In genomic region chr6:7343546-7344475, GRCh38 we compare ENCODE assay signal across 31 cellular contexts. TPM values are rescaled to one million over a fixed set of nuclear protein-coding genes. Genes with fewer than 3 reads are reported as not detected.
A peak's percentile ranks its signal among the peaks of the same experiment; 100 is the strongest.
DNase-seq lines count a peak whose midpoint lies in the region; ATAC-seq, FAIRE-seq and TF ChIP-seq lines count a peak whose summit lies in the region.
"Had no signal": no experiment of that assay in that cellular context is flagged by ENCODE, and none has a peak within 500 bp of the region (broad histone marks: within the 10 kb centered on the region; RNA-seq: fewer than 3 reads in every experiment).

No MANE protein-coding gene starts in this region.

- H3K4me1 ChIP-seq in kidney (ENCODE audit: control insufficient read depth in 1 of 2, insufficient read depth in 1 of 2, low read depth in 1 of 2, low read length in 2 of 2) (no peaks in the 10 kb centered on the region), PC-3 (ENCODE audit: insufficient read depth, low read length) (peaks cover 24% of the 10 kb centered on the region)
- H3K4me1 ChIP-seq: gastroesophageal sphincter, suprapubic skin, upper lobe of right lung had no signal

- H3K79me2 ChIP-seq in PC-3 (ENCODE audit: low read length): no peaks in the 10 kb centered on the region

- no peak overlapping the region for H3K4me3 ChIP-seq in kidney (ENCODE audit: low read length in 2 of 2)
- H3K4me3 ChIP-seq in PC-3 (ENCODE audit: low read length): no peak overlapping the region
- H3K4me3 ChIP-seq: gastroesophageal sphincter, suprapubic skin, upper lobe of right lung had no signal

- H3K9ac ChIP-seq in kidney (ENCODE audit: low read length in 2 of 2) (no peak overlapping the region), PC-3 (ENCODE audit: low read length) (no peak overlapping the region)

- H3K9me3 Mint-ChIP-seq in activated naive CD8-positive, alpha-beta T cell (ENCODE audit: low read depth): no peaks in the 10 kb centered on the region
- no peaks in the 10 kb centered on the region for H3K9me3 Mint-ChIP-seq in activated naive CD8-positive, alpha-beta T cell treated with anti-CD3 and anti-CD28 coated beads, Interleukin-2, amount 50 U/mL, for 24 hours
- H3K9me3 Mint-ChIP-seq: activated CD4-positive, alpha-beta memory T cell treated with anti-CD3 and anti-CD28 coated beads for 36 hours; CD4-positive, alpha-beta memory T cell; stimulated activated naive B cell treated with anti-CD40 and anti-IgM and Interleukin-4, amounts not matched to agents 10 μg/mL and 1 μg/mL and 100 μg/mL, for 72 hours had no signal

- H3K27me3 ChIP-seq in PC-3 (ENCODE audit: low read length): no peaks in the 10 kb centered on the region
- H3K27me3 ChIP-seq: upper lobe of right lung had no signal

- no peak overlapping the region for H3K4me2 ChIP-seq in PC-3 (ENCODE audit: low read length)

- ATAC-seq in activated naive CD8-positive, alpha-beta T cell treated with anti-CD3 and anti-CD28 coated beads, Interleukin-2, amount 50 U/mL, for 24 hours: no peak
- ATAC-seq in PC-3 (no peak), SK-N-SH treated with all-trans-retinoic acid at 6 μM for 48 hours (no peak)
- ATAC-seq: gastroesophageal sphincter; stimulated activated naive B cell treated with anti-CD40 and anti-IgM and Interleukin-4, amounts not matched to agents 10 μg/mL and 1 μg/mL and 100 μg/mL, for 72 hours; upper lobe of right lung had no signal

- no peak overlapping the region for H3K27ac ChIP-seq in kidney (ENCODE audit: low read depth in 2 of 2, low read length in 2 of 2)
- no peak overlapping the region for H3K27ac ChIP-seq in PC-3 (ENCODE audit: low read length)
- H3K27ac ChIP-seq: gastroesophageal sphincter, HL-60, suprapubic skin, upper lobe of right lung had no signal

- peaks cover 5% of the 10 kb centered on the region for H3K27me3 Mint-ChIP-seq in activated naive CD8-positive, alpha-beta T cell
- no peaks in the 10 kb centered on the region for H3K27me3 Mint-ChIP-seq in activated naive CD8-positive, alpha-beta T cell treated with anti-CD3 and anti-CD28 coated beads, Interleukin-2, amount 50 U/mL, for 24 hours

- peak overlapping the region; percentile 18 for H3K27ac Mint-ChIP-seq in activated naive CD8-positive, alpha-beta T cell
- no peak overlapping the region for H3K27ac Mint-ChIP-seq in activated naive CD8-positive, alpha-beta T cell treated with anti-CD3 and anti-CD28 coated beads, Interleukin-2, amount 50 U/mL, for 24 hours
- H3K27ac Mint-ChIP-seq: activated CD4-positive, alpha-beta memory T cell treated with anti-CD3 and anti-CD28 coated beads for 36 hours; brain; CD4-positive, alpha-beta memory T cell; nephron progenitor cell; stimulated activated naive B cell treated with anti-CD40 and anti-IgM and Interleukin-4, amounts not matched to agents 10 μg/mL and 1 μg/mL and 100 μg/mL, for 72 hours had no signal

- H3K9me3 ChIP-seq in kidney (ENCODE audit: control insufficient read depth in 1 of 2, low read length in 2 of 2): no peaks in the 10 kb centered on the region
- no peaks in the 10 kb centered on the region for H3K9me3 ChIP-seq in PC-3 (ENCODE audit: low read length)
- H3K9me3 ChIP-seq: gastroesophageal sphincter, suprapubic skin, upper lobe of right lung had no signal

- BruUV-seq in PC-3 (replicated peaks; lab: Mats Ljungman, UMichigan): no TSS peak

- H3K4me3 Mint-ChIP-seq in activated naive CD8-positive, alpha-beta T cell: peak overlapping the region; percentile 22
- no peak overlapping the region for H3K4me3 Mint-ChIP-seq in activated naive CD8-positive, alpha-beta T cell treated with anti-CD3 and anti-CD28 coated beads, Interleukin-2, amount 50 U/mL, for 24 hours
- H3K4me3 Mint-ChIP-seq: activated CD4-positive, alpha-beta memory T cell treated with anti-CD3 and anti-CD28 coated beads for 36 hours; brain; nephron progenitor cell; stimulated activated naive B cell treated with anti-CD40 and anti-IgM and Interleukin-4, amounts not matched to agents 10 μg/mL and 1 μg/mL and 100 μg/mL, for 72 hours had no signal

- TF ChIP-seq CTCF in kidney (IDR thresholded peaks at IDR 0.05; ENCODE audit: borderline replicate concordance, extremely low read depth, insufficient read depth) (no peak), PC-3 (conservative IDR thresholded peaks at IDR 0.05; ENCODE audit: low read depth, low read length) (no peak)

- intact Hi-C loops in kidney (cut with DNase I) (no loop called here), PC-3 (cut with micrococcal nuclease) (no loop called here)

- H3K4me1 Mint-ChIP-seq in activated naive CD8-positive, alpha-beta T cell (ENCODE audit: low read depth): peaks cover 12% of the 10 kb centered on the region
- peaks cover 5% of the 10 kb centered on the region for H3K4me1 Mint-ChIP-seq in activated naive CD8-positive, alpha-beta T cell treated with anti-CD3 and anti-CD28 coated beads, Interleukin-2, amount 50 U/mL, for 24 hours
- H3K4me1 Mint-ChIP-seq: brain; CD4-positive, alpha-beta memory T cell; nephron progenitor cell had no signal

- H3K9me2 ChIP-seq in PC-3 (replicated peaks; ENCODE audit: low read length): no peaks in the 10 kb centered on the region

- FAIRE-seq in kidney (lab: Jason Lieb, UNC): no peak
- FAIRE-seq: A204.1, GM12892 had no signal

- H3K36me3 ChIP-seq in kidney (ENCODE audit: control insufficient read depth in 1 of 2, insufficient read depth in 2 of 2, low read length in 2 of 2) (no peaks in the 10 kb centered on the region), PC-3 (ENCODE audit: low read depth, low read length) (no peaks in the 10 kb centered on the region)
- H3K36me3 ChIP-seq: gastroesophageal sphincter, suprapubic skin, upper lobe of right lung had no signal

- no peaks in the 10 kb centered on the region for H4K20me1 ChIP-seq in PC-3 (ENCODE audit: low read length)

- no peak overlapping the region for H2AFZ ChIP-seq in PC-3 (ENCODE audit: low read length)

- POLR2A ChIA-PET in PC-3 (lab: Charles Lee; ENCODE audit: unreplicated experiment): no interaction called here

- H3F3A ChIP-seq in PC-3 (ENCODE audit: low read length, unreplicated experiment): no peaks in the 10 kb centered on the region

- no peak for DNase-seq in activated naive CD8-positive, alpha-beta T cell treated with anti-CD3 and anti-CD28 coated beads, Interleukin-2, amount 50 U/mL, for 24 hours
- DNase-seq in HT-29 (ENCODE audit: low spot score): peak; percentile 11
- peak; percentile 27 to 28 for DNase-seq in SHP77 (lab: John Stamatoyannopoulos, UW)
- peak; percentile 64 for DNase-seq in kidney
- no peak for DNase-seq in PC-3
- DNase-seq in cerebellar cortex (ENCODE audit: low spot score): no peak
- DNase-seq: activated CD4-positive, alpha-beta memory T cell treated with anti-CD3 and anti-CD28 coated beads for 36 hours; activated CD4-positive, alpha-beta T cell treated with anti-CD3 and anti-CD28 coated beads for 1 hour; activated CD8-positive, alpha-beta memory T cell treated with anti-CD3 and anti-CD28 coated beads, Interleukin-2, amount 50 U/mL, for 4 hours; activated naive CD4-positive, alpha-beta T cell treated with Interleukin-2 at 50 U/mL for 16 hours; CD4-positive, alpha-beta memory T cell; H7; Kasumi-1; NCI-H1436 treated with DMSO at 0.1 percent for 48 hours; nephron progenitor cell; stimulated activated naive B cell treated with anti-CD40 and anti-IgM and Interleukin-4, amounts not matched to agents 10 μg/mL and 1 μg/mL and 100 μg/mL, for 72 hours; T-helper 2 cell; upper lobe of right lung had no signal

- no peaks in the 10 kb centered on the region for H3K36me3 Mint-ChIP-seq in activated naive CD8-positive, alpha-beta T cell
- H3K36me3 Mint-ChIP-seq in activated naive CD8-positive, alpha-beta T cell treated with anti-CD3 and anti-CD28 coated beads, Interleukin-2, amount 50 U/mL, for 24 hours (ENCODE audit: low read depth): no peaks in the 10 kb centered on the region
- H3K36me3 Mint-ChIP-seq: activated CD4-positive, alpha-beta memory T cell treated with anti-CD3 and anti-CD28 coated beads for 36 hours; stimulated activated naive B cell treated with anti-CD40 and anti-IgM and Interleukin-4, amounts not matched to agents 10 μg/mL and 1 μg/mL and 100 μg/mL, for 72 hours had no signal

- CTCF ChIA-PET in PC-3 (lab: Charles Lee): no interaction called here

TF ChIP-seq in SK-N-SH treated with all-trans-retinoic acid at 6 μM for 48 hours, 23 proteins besides CTCF, POLR2A, EP300 and RAD21:
- TF ChIP-seq RARB (CRISPR knock-in tag; IDR thresholded peaks at IDR 0.05): no peak

RNA-seq across cellular contexts. Expression of gene SSR1, which starts 30.8 kb away (rescaled TPM):
- 33.4 and 34.6 TPM in 2 replicates for total RNA-seq in HT-29 (2014; rRNA removed; shearing (Covaris generic))
- total RNA-seq in kidney: 163 TPM
- polyA plus RNA-seq in kidney (ENCODE audit: insufficient read depth, low read depth, low replicate concordance): 40.4 TPM
- 65.2 and 67.2 TPM in 2 replicates for total RNA-seq in PC-3 (2014; rRNA removed)

RNA-seq across cellular contexts. Expression of gene CAGE1, which starts 45.7 kb away (rescaled TPM):
- 0.10 and 0.16 TPM in 2 replicates for total RNA-seq in HT-29 (2014; rRNA removed; shearing (Covaris generic))
- not detected for total RNA-seq in kidney
- polyA plus RNA-seq in kidney (ENCODE audit: insufficient read depth, low read depth, low replicate concordance): not detected
- 0.29 TPM in 1 of 2 replicates, not detected in the other for total RNA-seq in PC-3 (2014; rRNA removed)
- total RNA-seq: chondrocyte, gastroesophageal sphincter, mucosa of gallbladder, NCI-H460, skeletal muscle tissue, suprapubic skin, upper lobe of right lung had no signal
- polyA plus RNA-seq: fibroblast of lung had no signal

RNA-seq across cellular contexts. Expression of gene RIOK1, which starts 45.8 kb away (rescaled TPM):
- total RNA-seq in HT-29 (2014; rRNA removed; shearing (Covaris generic)): 21.9 and 28.4 TPM in 2 replicates
- total RNA-seq in kidney (19.8 TPM), PC-3 (2014; rRNA removed) (29.8 and 39.9 TPM in 2 replicates)
- polyA plus RNA-seq in kidney (ENCODE audit: insufficient read depth, low read depth, low replicate concordance): 8.5 TPM

Comparison
In these comparisons a context has a peak if more than half of its experiments do, and no peak if none do; other contexts are left out.
1. DNase-seq: peak in HT-29 (single experiment), SHP77 (2 of 2) and kidney (single experiment); none in activated naive CD8-positive, alpha-beta T cell treated with anti-CD3 and anti-CD28 coated beads, Interleukin-2, amount 50 U/mL, for 24 hours (single experiment), PC-3 (single experiment) and cerebellar cortex (single experiment).